ENCODE assay signal across 18 cellular contexts in genomic region chr1:12144969-12145368, GRCh38. TPM values are rescaled to one million over a fixed set of nuclear protein-coding genes. Genes with fewer than 3 reads are reported as not detected.
DNase-seq lines count a peak whose midpoint lies in the region; ATAC-seq, FAIRE-seq and TF ChIP-seq lines count a peak whose summit lies in the region.
"Had no signal": no experiment of that assay in that cellular context is flagged by ENCODE, and none has a peak within 500 bp of the region (broad histone marks: within the 10 kb centered on the region; RNA-seq: fewer than 3 reads in every experiment).

No MANE protein-coding gene starts in this region.

- peaks cover 23% of the 10 kb centered on the region; the same call in 1 of the 3 replicates for H3K36me3 ChIP-seq in K562 (ENCODE audit: control insufficient read depth, insufficient read depth, low read length)
- H3K36me3 ChIP-seq in gastrocnemius medialis = no peaks in the 10 kb centered on the region
- H3K36me3 ChIP-seq: ovary had no signal

- no peaks in the 10 kb centered on the region for H3K27me3 ChIP-seq in K562 (ENCODE audit: control insufficient read depth in 2 of 2, insufficient read depth in 2 of 2, low read length in 2 of 2)
- no peaks in the 10 kb centered on the region for H3K27me3 ChIP-seq in gastrocnemius medialis
- H3K27me3 ChIP-seq: ovary had no signal

- CTCF ChIA-PET in K562 (lab: Yijun Ruan, JAX; ENCODE audit: low intra/inter-chr PET ratio) = no interaction called here

- 76% methylated on average over 4 of the region's 4 CpGs for WGBS in K562 (ENCODE audit: insufficient coverage, low coverage, missing lambda C conversion rate)

- no peaks in the 10 kb centered on the region for H3K79me2 ChIP-seq in K562 (ENCODE audit: control insufficient read depth, insufficient read depth, low read length)

- no peak overlapping the region for H3K4me3 Mint-ChIP-seq in activated CD4-positive, alpha-beta T cell treated with anti-CD3 and anti-CD28 coated beads, Interleukin-2, amount 10 ng/mL, durations not matched to agents 24 days and 14 days
- H3K4me3 Mint-ChIP-seq in progenitor cell of endocrine pancreas (ENCODE audit: low read depth) = no peak overlapping the region
- H3K4me3 Mint-ChIP-seq: stimulated activated naive CD8-positive, alpha-beta T cell treated with anti-CD3 and anti-CD28 coated beads, Interleukin-15, Interleukin-2, amounts not matched to agents 100 ng/mL and 50 ng/mL, for 24 hours had no signal

- no peak for FAIRE-seq in K562 (lab: Jason Lieb, UNC)
- FAIRE-seq: A204.1, frontal cortex, GM18507 had no signal

- peak overlapping the region; percentile 58 for H3K27ac Mint-ChIP-seq in activated CD4-positive, alpha-beta T cell treated with anti-CD3 and anti-CD28 coated beads, Interleukin-2, amount 10 ng/mL, durations not matched to agents 24 days and 14 days
- no peak overlapping the region for H3K27ac Mint-ChIP-seq in progenitor cell of endocrine pancreas

- intact Hi-C loops in activated CD4-positive, alpha-beta T cell treated with anti-CD3 and anti-CD28 coated beads, Interleukin-2, amount 10 ng/mL, durations not matched to agents 24 days and 14 days (cut with micrococcal nuclease) = no loop called here
- intact Hi-C loops in K562 (cut with micrococcal nuclease) (no loop called here), gastrocnemius medialis (cut with DNase I; ENCODE audit: low total_unique reads) (loop anchor here (5.0 kb wide), 1 partner anchor 42 kb away; no protein-coding TSS in a partner anchor)

- H3K9me3 ChIP-seq in K562 (replicated peaks; ENCODE audit: control insufficient read depth, insufficient read depth, low read depth, low read length) (no peaks in the 10 kb centered on the region), gastrocnemius medialis (no peaks in the 10 kb centered on the region)
- H3K9me3 ChIP-seq: ovary had no signal

- H3K4me1 ChIP-seq in K562 (replicated peaks in 1 of 2; ENCODE audit: control insufficient read depth in 2 of 2, insufficient read depth in 2 of 2, low read length in 2 of 2) (peaks cover 22 to 60% of the 10 kb centered on the region in 2 experiments), gastrocnemius medialis (peaks cover 8 to 19% of the 10 kb centered on the region in 2 donors)

- DNase-seq in activated CD4-positive, alpha-beta T cell treated with anti-CD3 and anti-CD28 coated beads, Interleukin-2, amount 10 ng/mL, durations not matched to agents 24 days and 14 days = no peak
- DNase-seq in activated CD4-positive, alpha-beta T cell treated with anti-CD3 and anti-CD28 coated beads for 1 hour = no peak
- no peak for DNase-seq in K562 (ENCODE audit: extremely low read depth in 1 of 4, low spot score in 3 of 4)
- DNase-seq in gastrocnemius medialis = no peak
- no peak for DNase-seq in progenitor cell of endocrine pancreas (ENCODE audit: low spot score, unreplicated experiment)
- DNase-seq in activated gamma-delta T cell (lab: John Stamatoyannopoulos, UW) = no peak
- DNase-seq: amniotic stem cell, COR-L47, GDM1, NCI-H2029, NCI-H510A treated with DMSO at 0.1 percent for 48 hours had no signal

- ATAC-seq in K562 (peak; percentile 11; the same call in 2 of the 3 replicates), gastrocnemius medialis (no peak), GM18909 (IDR thresholded peaks at IDR 0.05; ENCODE audit: poor library complexity, unreplicated experiment) (no peak)

- no peak overlapping the region for H2AFZ ChIP-seq in K562 (ENCODE audit: low read depth, low read length)

- H3K36me3 Mint-ChIP-seq in activated CD4-positive, alpha-beta T cell treated with anti-CD3 and anti-CD28 coated beads, Interleukin-2, amount 10 ng/mL, durations not matched to agents 24 days and 14 days (ENCODE audit: low read depth) = peaks cover 19% of the 10 kb centered on the region
- H3K36me3 Mint-ChIP-seq in progenitor cell of endocrine pancreas (ENCODE audit: insufficient read depth) = no peaks in the 10 kb centered on the region

- H3K9ac ChIP-seq in K562 (ENCODE audit: insufficient read depth in 1 of 2, low read depth in 2 of 2, low read length in 2 of 2) = peak overlapping the region in 1 of 2 experiments; percentile 61; a peak in 2 of 4 replicates

- POLR2A ChIA-PET in K562 (lab: Yijun Ruan, JAX) = interaction anchor here (0.7 kb wide), 3 partner anchors 20 to 37 kb away, joined by 4 to 5 read pairs (median 4); no protein-coding TSS in a partner anchor

- H3K4me1 Mint-ChIP-seq in activated CD4-positive, alpha-beta T cell treated with anti-CD3 and anti-CD28 coated beads, Interleukin-2, amount 10 ng/mL, durations not matched to agents 24 days and 14 days = peaks cover 57% of the 10 kb centered on the region
- peaks cover 3% of the 10 kb centered on the region for H3K4me1 Mint-ChIP-seq in progenitor cell of endocrine pancreas (ENCODE audit: low read depth)

- no peak for TF ChIP-seq CTCF in K562 (IDR thresholded peaks at IDR 0.05 in 2 of 3, conservative IDR thresholded peaks at IDR 0.05 in 1 of 3; ENCODE audit: insufficient read depth in 2 of 3, low read depth in 1 of 3, low read length in 3 of 3)
- TF ChIP-seq CTCF in gastrocnemius medialis (IDR thresholded peaks at IDR 0.05 in 4 of 5, conservative IDR thresholded peaks at IDR 0.05 in 1 of 5) = no peak
- TF ChIP-seq CTCF in progenitor cell of endocrine pancreas (IDR thresholded peaks at IDR 0.05; ENCODE audit: unreplicated experiment) = no peak

- H3K4me3 ChIP-seq in K562 = no peak overlapping the region
- H3K4me3 ChIP-seq in gastrocnemius medialis = no peak overlapping the region
- H3K4me3 ChIP-seq: ovary had no signal

- no peak overlapping the region for H3K27ac ChIP-seq in K562 (ENCODE audit: extremely low read depth, low read depth, low read length)
- peak overlapping the region in 3 of 4 donors; percentile 18 to 71 (median 20) for H3K27ac ChIP-seq in gastrocnemius medialis

- H4K20me1 ChIP-seq in K562 (replicated peaks; ENCODE audit: control insufficient read depth, insufficient read depth, low read length) = no peaks in the 10 kb centered on the region

- in situ Hi-C loops in K562 (cut with MboI) = no loop called here
- in situ Hi-C loops in gastrocnemius medialis (cut with MboI; ENCODE audit: low sequenced_read_pairs in 4 of 4) = no loop called here

- no peaks in the 10 kb centered on the region for H3K9me1 ChIP-seq in K562 (ENCODE audit: control insufficient read depth, insufficient read depth, low read length)

- TF ChIP-seq POLR2A in GM15510 (IDR thresholded peaks at IDR 0.05; ENCODE audit: borderline replicate concordance, extremely low read depth, insufficient read length) = peak; percentile 20
- no peak for TF ChIP-seq POLR2A in K562 (conservative IDR thresholded peaks at IDR 0.05)
- no peak for TF ChIP-seq POLR2A in gastrocnemius medialis (IDR thresholded peaks at IDR 0.05)

- no TSS peak for BruUV-seq in K562 (replicated peaks; lab: Mats Ljungman, UMichigan)

- no peak for TF ChIP-seq EP300 in K562 (IDR thresholded peaks at IDR 0.05; ENCODE audit: low read length)

- H3K4me2 ChIP-seq in K562 (ENCODE audit: insufficient read depth, low read length) = no peak overlapping the region

- H3K27me3 Mint-ChIP-seq in activated CD4-positive, alpha-beta T cell treated with anti-CD3 and anti-CD28 coated beads, Interleukin-2, amount 10 ng/mL, durations not matched to agents 24 days and 14 days = no peaks in the 10 kb centered on the region
- peaks cover 6% of the 10 kb centered on the region for H3K27me3 Mint-ChIP-seq in progenitor cell of endocrine pancreas
- H3K27me3 Mint-ChIP-seq: stimulated activated naive CD8-positive, alpha-beta T cell treated with anti-CD3 and anti-CD28 coated beads, Interleukin-15, Interleukin-2, amounts not matched to agents 100 ng/mL and 50 ng/mL, for 24 hours had no signal

- peaks cover 9% of the 10 kb centered on the region for H3K9me3 Mint-ChIP-seq in activated CD4-positive, alpha-beta T cell treated with anti-CD3 and anti-CD28 coated beads, Interleukin-2, amount 10 ng/mL, durations not matched to agents 24 days and 14 days
- H3K9me3 Mint-ChIP-seq in progenitor cell of endocrine pancreas (ENCODE audit: low read depth) = peaks cover 2% of the 10 kb centered on the region

- no peak for TF ChIP-seq RAD21 in K562 (CRISPR knock-in tag; conservative IDR thresholded peaks at IDR 0.05 in 1 of 2, IDR thresholded peaks at IDR 0.05 in 1 of 2)

TF ChIP-seq in K562, 482 proteins besides CTCF, POLR2A, EP300 and RAD21 (continues in another document):
- TF ChIP-seq NCOA2 (IDR thresholded peaks at IDR 0.05; ENCODE audit: partially characterized antibody in 2 of 2) (no peak), BRF2 (IDR thresholded peaks at IDR 0.05; ENCODE audit: borderline replicate concordance, insufficient read depth, insufficient read length) (no peak), HNRNPK (IDR thresholded peaks at IDR 0.05; ENCODE audit: low read depth, low read length, poor library complexity, severe bottlenecking) (no peak)

RNA-seq across cellular contexts. Expression of gene TNFRSF1B, which starts 21.8 kb away (rescaled TPM):
- 145 TPM in 2 replicates for total RNA-seq in activated CD4-positive, alpha-beta T cell treated with anti-CD3 and anti-CD28 coated beads, Interleukin-2, amount 10 ng/mL, durations not matched to agents 24 days and 14 days
- total RNA-seq in K562 (2011; cell fraction: chromatin; rRNA removed; ENCODE audit: low replicate concordance) = 26.1 and 74.5 TPM in 2 replicates
- total RNA-seq in K562 (2011; cell fraction: nucleolus; rRNA removed) = 83.4 and 97.6 TPM in 2 replicates
- 68.4 and 69.2 TPM in 2 replicates for total RNA-seq in K562 (2011; cell fraction: nucleoplasm; rRNA removed)
- 40.8 and 54.1 TPM in 2 replicates for total RNA-seq in K562 (2014; rRNA removed)
- total RNA-seq in K562 (2014; rRNA removed; fragmentation: Illumina TruSeq; extraction: Trizol) = 17.5 and 22.7 TPM in 2 replicates
- 21.7 and 23.1 TPM in 2 replicates for total RNA-seq in K562 (2015; rRNA removed; fragmentation: Illumina TruSeq; extraction: Trizol)
- 91.3 and 91.6 TPM in 2 replicates for total RNA-seq in K562 (2021)
- polyA plus RNA-seq in K562 (2011; rRNA removed) = 36.0 and 48.1 TPM in 2 replicates
- polyA plus RNA-seq in K562 (2011; cell fraction: cytosol; rRNA removed) = 54.9 and 115 TPM in 2 replicates
- 12.4 and 19.5 TPM in 2 replicates for polyA plus RNA-seq in K562 (2011; cell fraction: nucleus; rRNA removed)
- polyA plus RNA-seq in K562 (2012) = 37.7 and 41.4 TPM in 2 replicates
- polyA plus RNA-seq in K562 (2014; fragmentation: Illumina TruSeq; extraction: Trizol) = 40.9 and 48.0 TPM in 2 replicates
- polyA plus RNA-seq in K562 (2014; fragmentation: Nextera tagmentation; extraction: Ambion mirVana) = 1 to 10 TPM; 8.8 to 9.0 TPM
- polyA plus RNA-seq in K562 (2014; rRNA removed) = 43.7 and 47.2 TPM in 2 replicates
- 19.0 and 26.6 TPM in 2 replicates for polyA minus RNA-seq in K562 (2011; rRNA and poly(A)+ RNA removed)
- 46.3 and 70.4 TPM in 2 replicates for polyA minus RNA-seq in K562 (2011; cell fraction: cytosol; rRNA and poly(A)+ RNA removed)
- 13.3 and 24.2 TPM in 2 replicates for polyA minus RNA-seq in K562 (2011; cell fraction: nucleus; rRNA and poly(A)+ RNA removed)
- total RNA-seq in gastrocnemius medialis = 10 to 100 TPM; 14.0 to 29.5 (median 18.8) TPM
- total RNA-seq in progenitor cell of endocrine pancreas = not detected in 2 replicates

Comparison
In these comparisons a context has a peak if more than half of its experiments do, and no peak if none do; other contexts are left out.
1. RNA of gene TNFRSF1B, which starts 21.8 kb away (total RNA-seq): 145 TPM in activated CD4-positive, alpha-beta T cell treated with anti-CD3 and anti-CD28 coated beads, Interleukin-2, amount 10 ng/mL, durations not matched to agents 24 days and 14 days, 17.5 to 97.6 TPM in K562 and 14.0 to 29.5 TPM in gastrocnemius medialis; not detected in progenitor cell of endocrine pancreas; every median in the first group is over 10 times any median in the second.